In the genomic region with DNA sequence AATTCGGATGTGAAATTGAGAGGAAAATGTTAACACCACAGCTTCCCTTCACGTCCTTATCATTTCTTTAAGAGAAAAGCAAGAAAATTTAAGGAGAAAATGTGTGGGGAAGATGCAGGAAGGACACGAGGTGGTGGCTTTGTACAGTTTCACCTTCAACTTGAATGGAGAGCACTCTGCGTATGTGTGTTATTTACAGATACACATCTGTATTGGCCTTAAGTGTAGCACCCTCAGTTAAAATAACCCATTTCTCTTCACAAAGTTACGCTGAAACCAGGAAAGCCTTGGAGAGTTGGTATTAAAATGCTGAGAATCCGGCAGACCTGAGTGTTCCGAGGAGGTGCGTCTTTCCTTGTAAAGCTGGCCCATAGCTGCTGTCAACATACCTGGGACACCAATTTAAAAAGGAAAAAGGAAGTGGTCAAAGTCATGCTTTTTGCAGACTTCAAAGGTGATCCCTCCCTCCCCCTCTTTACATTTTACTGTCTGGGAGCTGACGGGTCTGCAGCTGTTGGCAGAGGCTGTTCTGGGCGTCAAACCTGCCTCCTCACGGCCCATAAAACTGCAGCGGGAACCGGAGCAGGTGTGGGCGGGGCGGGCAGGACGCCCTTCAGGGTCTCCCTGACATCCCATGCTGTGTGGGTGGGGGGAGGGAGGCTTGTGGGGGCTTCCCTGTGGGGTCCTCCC, we compare ENCODE assay signal across 18 cellular contexts.
A peak's percentile ranks its signal among the peaks of the same experiment; 100 is the strongest.
DNase-seq lines count a peak whose midpoint lies in the region; ATAC-seq and TF ChIP-seq lines count a peak whose summit lies in the region.
"Had no signal": no experiment of that assay in that cellular context is flagged by ENCODE, and none has a peak within 500 bp of the region (broad histone marks: within the 10 kb centered on the region; RNA-seq: fewer than 3 reads in every experiment).

No MANE protein-coding gene starts in this region.

- H3K4me3 ChIP-seq in DOHH2 (ENCODE audit: low read length) (peak overlapping the region; percentile 36), mucosa of descending colon (no peak overlapping the region)
- H3K4me3 ChIP-seq: SK-N-MC had no signal

- no peaks in the 10 kb centered on the region for H3K9me2 ChIP-seq in DOHH2 (replicated peaks; ENCODE audit: control insufficient read depth, low read length)

- DNase-seq in NAMALWA (ENCODE audit: low spot score), result peak; percentile 22
- peak in 1 of 3 donors; percentile 46 for DNase-seq in mucosa of descending colon
- no peak for DNase-seq in ureter (ENCODE audit: low spot score)
- DNase-seq: activated CD4-positive, alpha-beta T cell treated with anti-CD3 and anti-CD28 coated beads, Interleukin-2, amount 50 U/mL, for 1 hour; activated T-cell treated with anti-CD3 and anti-CD28 coated beads, Interleukin-2, amount 50 U/mL, for 1 hour; AML-193; DMS 273 treated with DMSO at 0.1 percent for 48 hours; head of caudate nucleus; KG1; naive B cell; NCI-H1105; NCI-H69; testis had no signal

- ATAC-seq in GM19351 (IDR thresholded peaks at IDR 0.05; ENCODE audit: unreplicated experiment) (peak; percentile 77), mucosa of descending colon (peak; percentile 63), GM21381 (IDR thresholded peaks at IDR 0.05; ENCODE audit: unreplicated experiment) (no peak), HG02970 (IDR thresholded peaks at IDR 0.05; ENCODE audit: low FRiP score, unreplicated experiment) (no peak)

- no peaks in the 10 kb centered on the region for H3K36me3 ChIP-seq in DOHH2 (ENCODE audit: control insufficient read depth, low read length)
- no peaks in the 10 kb centered on the region for H3K36me3 ChIP-seq in mucosa of descending colon (ENCODE audit: low read depth)

- no peaks in the 10 kb centered on the region for H3K27me3 ChIP-seq in DOHH2 (ENCODE audit: control insufficient read depth, low read length)
- H3K27me3 ChIP-seq: testis had no signal

- no peaks in the 10 kb centered on the region for H3K9me3 ChIP-seq in DOHH2 (ENCODE audit: control insufficient read depth, insufficient read depth, low read length)
- no peaks in the 10 kb centered on the region for H3K9me3 ChIP-seq in mucosa of descending colon
- H3K9me3 ChIP-seq: testis had no signal

- H3K27ac ChIP-seq in DOHH2 (ENCODE audit: low read depth, low read length), result peak overlapping the region; percentile 41
- H3K27ac ChIP-seq: SK-N-MC, testis had no signal

- no peaks in the 10 kb centered on the region for H3K79me2 ChIP-seq in DOHH2 (ENCODE audit: control insufficient read depth, low read length)

- peaks cover 9% of the 10 kb centered on the region for H3F3A ChIP-seq in DOHH2 (ENCODE audit: control insufficient read depth, insufficient read depth)

- peak overlapping the region; percentile 54 for H3K4me2 ChIP-seq in DOHH2 (ENCODE audit: low read length)

- H4K20me1 ChIP-seq in DOHH2 (ENCODE audit: control insufficient read depth, insufficient read depth, low read depth, low read length), result no peaks in the 10 kb centered on the region

- no peak for TF ChIP-seq CTCF in DOHH2 (IDR thresholded peaks at IDR 0.05; ENCODE audit: low read depth, low read length, poor library complexity, severe bottlenecking)
- no peak for TF ChIP-seq CTCF in mucosa of descending colon (IDR thresholded peaks at IDR 0.05)

- intact Hi-C loops in mucosa of descending colon (cut with DNase I, micrococcal nuclease), result no loop called here

- H3K4me1 ChIP-seq in DOHH2 (ENCODE audit: control insufficient read depth, low read length), result peaks cover 24% of the 10 kb centered on the region
- no peaks in the 10 kb centered on the region for H3K4me1 ChIP-seq in mucosa of descending colon (ENCODE audit: low read depth)
- H3K4me1 ChIP-seq: testis had no signal

Comparison
In these comparisons a context has a peak if more than half of its experiments do, and no peak if none do; other contexts are left out.
1. ATAC-seq: peak in GM19351 (single experiment) and mucosa of descending colon (single experiment); none in GM21381 (single experiment) and HG02970 (single experiment).